16 cellular contexts compared by ENCODE assay signal in the genomic region with DNA sequence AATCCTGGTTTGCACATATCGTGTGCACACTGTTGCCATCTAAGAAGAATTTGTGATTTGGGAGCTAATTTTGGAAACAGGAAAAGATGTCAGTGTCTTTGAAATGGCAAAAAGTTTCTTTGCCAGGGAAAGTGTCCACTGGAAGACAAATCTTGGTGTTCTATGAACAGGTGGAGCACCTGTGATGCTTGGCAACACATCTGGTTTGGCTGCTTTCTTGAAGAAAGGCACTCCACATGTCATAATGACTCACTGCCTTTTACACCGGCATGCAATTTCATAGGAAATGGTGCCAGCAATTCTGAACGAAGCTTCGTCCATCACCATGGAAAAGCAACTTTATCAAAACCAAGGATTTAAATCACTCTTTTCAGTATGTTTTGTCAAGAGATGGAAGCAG.
DNase-seq lines count a peak whose midpoint lies in the region; TF ChIP-seq lines count a peak whose summit lies in the region.
"Had no signal": no experiment of that assay in that cellular context is flagged by ENCODE, and none has a peak within 500 bp of the region (broad histone marks: within the 10 kb centered on the region; RNA-seq: fewer than 3 reads in every experiment).

No MANE protein-coding gene starts in this region.

- no peaks in the 10 kb centered on the region for H3K9me3 ChIP-seq in neural progenitor cell (ENCODE audit: low read depth)

- DNase-seq in DMS 273 (lab: John Stamatoyannopoulos, UW; ENCODE audit: unreplicated experiment) = peak; percentile 18
- no peak for DNase-seq in DMS 273 treated with DMSO at 0.1 percent for 48 hours (lab: John Stamatoyannopoulos, UW)
- DNase-seq in NCI-H1105 (lab: John Stamatoyannopoulos, UW) = peak; percentile 20
- peak; percentile 6 for DNase-seq in astrocyte of the spinal cord (ENCODE audit: low read depth, low spot score)
- DNase-seq in neural progenitor cell (ENCODE audit: low spot score) = no peak
- no peak for DNase-seq in COLO829 (ENCODE audit: low spot score)
- DNase-seq in activated T-cell treated with anti-CD3 and anti-CD28 coated beads, Interleukin-2, amount 50 U/mL, for 1 hour = no peak
- no peak for DNase-seq in medulla oblongata (ENCODE audit: extremely low spot score)
- DNase-seq: CD4-positive, CD25-positive, alpha-beta regulatory T cell; GF-D8; GOT3; NCI-H187 treated with DMSO at 0.1 percent for 48 hours; NCI-H510A; SHP77 treated with DMSO at 0.1 percent for 48 hours had no signal

- TF ChIP-seq CTCF in astrocyte of the spinal cord (IDR thresholded peaks at IDR 0.05; ENCODE audit: low read depth, low read length) = no peak
- no peak for TF ChIP-seq CTCF in neural progenitor cell (IDR thresholded peaks at IDR 0.05)

- peaks cover 2% of the 10 kb centered on the region for H3K27me3 Mint-ChIP-seq in neural progenitor cell (ENCODE audit: insufficient read depth, low read depth)
- H3K27me3 Mint-ChIP-seq: B cell; CD4-positive, CD25-positive, alpha-beta regulatory T cell had no signal

- H3K27me3 ChIP-seq in neural progenitor cell = no peaks in the 10 kb centered on the region

- H2AFZ ChIP-seq in neural progenitor cell (replicated peaks) = peak overlapping the region; percentile 22

- no peaks in the 10 kb centered on the region for H3K36me3 Mint-ChIP-seq in neural progenitor cell
- H3K36me3 Mint-ChIP-seq: CD4-positive, CD25-positive, alpha-beta regulatory T cell had no signal

- no peaks in the 10 kb centered on the region for H3K4me1 Mint-ChIP-seq in neural progenitor cell
- H3K4me1 Mint-ChIP-seq: B cell; CD4-positive, CD25-positive, alpha-beta regulatory T cell had no signal

- no peak overlapping the region for H3K4me3 ChIP-seq in astrocyte of the spinal cord (ENCODE audit: low read depth, low read length)
- H3K4me3 ChIP-seq in neural progenitor cell = no peak overlapping the region

- H3F3A ChIP-seq in neural progenitor cell (ENCODE audit: low read depth) = no peaks in the 10 kb centered on the region

- H3K4me3 Mint-ChIP-seq in neural progenitor cell = no peak overlapping the region
- H3K4me3 Mint-ChIP-seq: B cell; CD4-positive, CD25-positive, alpha-beta regulatory T cell had no signal

- peaks cover 4% of the 10 kb centered on the region for H3K4me1 ChIP-seq in neural progenitor cell

- H3K27ac ChIP-seq in neural progenitor cell = no peak overlapping the region
- H3K27ac ChIP-seq: 22Rv1 had no signal

- no peak overlapping the region for H3K4me2 ChIP-seq in neural progenitor cell

- no peak overlapping the region for H3K9ac ChIP-seq in neural progenitor cell

- in situ Hi-C loops in astrocyte of the spinal cord (cut with HindIII; ENCODE audit: low sequenced_read_pairs) = no loop called here

- H3K36me3 ChIP-seq in neural progenitor cell = no peaks in the 10 kb centered on the region

- no peaks in the 10 kb centered on the region for H3K9me3 Mint-ChIP-seq in neural progenitor cell

- no peak overlapping the region for H3K27ac Mint-ChIP-seq in neural progenitor cell
- H3K27ac Mint-ChIP-seq: B cell; CD4-positive, CD25-positive, alpha-beta regulatory T cell had no signal

- no peaks in the 10 kb centered on the region for H4K20me1 ChIP-seq in neural progenitor cell (ENCODE audit: low read depth)

- H3K79me2 ChIP-seq in neural progenitor cell (ENCODE audit: low read depth) = no peaks in the 10 kb centered on the region

Comparison
In these comparisons a context has a peak if more than half of its experiments do, and no peak if none do; other contexts are left out.
1. DNase-seq: peak in DMS 273 (single experiment), NCI-H1105 (single experiment) and astrocyte of the spinal cord (single experiment); none in DMS 273 treated with DMSO at 0.1 percent for 48 hours (single experiment), neural progenitor cell (single experiment), COLO829 (single experiment), activated T-cell treated with anti-CD3 and anti-CD28 coated beads, Interleukin-2, amount 50 U/mL, for 1 hour (single experiment) and medulla oblongata (single experiment).